In the genomic region with DNA sequence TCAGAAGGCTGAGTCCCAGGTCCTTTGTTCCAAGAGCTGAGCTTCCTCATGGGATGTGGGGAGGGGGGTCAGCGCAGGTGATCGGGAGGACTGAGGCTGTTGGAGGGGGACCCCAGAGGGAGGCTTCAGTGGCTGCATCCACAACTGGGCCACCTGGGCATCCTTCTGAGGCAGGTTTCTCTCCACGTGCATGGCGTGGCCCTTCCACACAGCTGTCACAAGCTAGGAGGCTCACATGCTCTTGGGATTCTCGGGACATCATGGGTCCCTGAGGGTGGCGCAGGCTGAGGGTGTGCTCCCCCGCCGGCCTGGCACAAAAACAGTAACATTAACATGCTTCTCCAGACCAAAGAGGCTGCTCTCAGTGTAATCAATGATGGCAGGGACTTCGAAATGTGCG, we compare ENCODE assay signal across 34 cellular contexts.
"Had no signal": no experiment of that assay in that cellular context is flagged by ENCODE, and none has a peak within 500 bp of the region (broad histone marks: within the 10 kb centered on the region; RNA-seq: fewer than 3 reads in every experiment).

No MANE protein-coding gene starts in this region.

- H3K36me3 ChIP-seq: MG63 had no signal

- DNase-seq: Karpas-422, Kasumi-1, MG63, MM.1S, MV-4-11, NCI-H1048, NCI-H1092, NCI-H1092 treated with DMSO at 0.1 percent for 48 hours, NCI-H1105, NCI-H1105 treated with DMSO at 0.1 percent for 48 hours, NCI-H1417, NCI-H1417 treated with DMSO at 0.1 percent for 48 hours, NCI-H1436, NCI-H1436 treated with DMSO at 0.1 percent for 48 hours, NCI-H146, NCI-H1694, NCI-H1694 treated with DMSO at 0.1 percent for 48 hours, NCI-H187, NCI-H187 treated with DMSO at 0.1 percent for 48 hours, NCI-H1930, NCI-H2029, NCI-H2029 treated with DMSO at 0.1 percent for 48 hours, NCI-H2081, NCI-H2081 treated with DMSO at 0.1 percent for 48 hours, NCI-H2107, NCI-H2171, NCI-H2171 treated with DMSO at 0.1 percent for 48 hours, NCI-H2227 treated with DMSO at 0.1 percent for 48 hours, NCI-H226, NCI-H345, NCI-H446, NCI-H446 treated with DMSO at 0.1 percent for 48 hours, NCI-H510A, NCI-H510A treated with DMSO at 0.1 percent for 48 hours had no signal

- H3K4me3 ChIP-seq: MG63 had no signal

- H3K9me3 ChIP-seq: MG63 had no signal

- H3K27me3 ChIP-seq: MG63 had no signal
